ENCODE assay signal across 1 cellular context in genomic region chr7:76054129-76055120, GRCh38.
TF ChIP-seq lines count a peak whose summit lies in the region.

No MANE protein-coding gene starts in this region.

TF ChIP-seq in HepG2, 621 proteins besides CTCF, POLR2A, EP300 and RAD21 (continued from another document):
- TF ChIP-seq ELF4 (CRISPR knock-in tag; IDR thresholded peaks at IDR 0.05; ENCODE audit: borderline replicate concordance) (no peak), CEBPB (IDR thresholded peaks at IDR 0.05; ENCODE audit: borderline replicate concordance, low read depth, low read length) (peak; percentile 79; the same call in 1 of the 2 replicates)
